In the genomic region with DNA sequence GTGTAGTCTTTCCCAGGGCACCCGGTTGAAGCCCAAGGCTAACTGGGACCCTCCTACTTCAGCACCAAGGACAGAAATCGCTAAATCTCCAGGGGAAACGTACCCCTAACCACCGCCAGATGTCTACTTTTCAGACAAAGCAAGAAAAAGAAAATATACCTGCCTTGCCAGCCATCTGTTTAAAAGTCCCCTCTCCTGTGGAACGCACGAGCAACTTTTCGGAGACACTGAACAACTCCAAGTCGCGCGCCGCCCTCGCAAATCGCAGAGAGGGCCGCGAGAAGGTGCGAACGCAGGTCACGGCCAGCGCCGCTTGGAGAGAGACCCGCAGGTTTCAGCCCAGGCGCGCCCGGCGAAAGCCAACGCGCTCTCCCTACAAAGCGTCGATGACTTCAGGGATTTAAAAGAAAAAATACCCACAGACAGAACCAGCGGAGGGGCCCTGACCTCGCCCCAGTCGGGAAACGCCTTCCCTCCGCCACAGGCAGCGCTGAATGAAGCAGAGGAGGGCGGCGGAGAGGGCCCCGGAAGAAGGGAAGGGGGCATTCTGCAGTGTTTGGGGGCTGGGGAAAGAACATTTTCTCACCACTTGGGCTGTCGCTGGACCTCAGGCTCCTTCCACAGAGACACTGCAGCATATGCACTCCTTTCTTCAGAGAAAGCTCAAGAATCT, we compare ENCODE assay signal across 10 cellular contexts.
DNase-seq lines count a peak whose midpoint lies in the region; ATAC-seq and TF ChIP-seq lines count a peak whose summit lies in the region.
"Had no signal": no experiment of that assay in that cellular context is flagged by ENCODE, and none has a peak within 500 bp of the region (broad histone marks: within the 10 kb centered on the region; RNA-seq: fewer than 3 reads in every experiment).

No MANE protein-coding gene starts in this region.

- H3K27ac ChIP-seq in transverse colon = no peak overlapping the region

- H3K36me3 Mint-ChIP-seq in activated CD4-positive, alpha-beta T cell treated with anti-CD3 and anti-CD28 coated beads, Interleukin-2, amount 10 ng/mL, durations not matched to agents 24 days and 14 days (ENCODE audit: low read depth) = no peaks in the 10 kb centered on the region

- intact Hi-C loops in activated CD4-positive, alpha-beta T cell treated with anti-CD3 and anti-CD28 coated beads, Interleukin-2, amount 10 ng/mL, durations not matched to agents 24 days and 14 days (cut with micrococcal nuclease) = loop anchor here (5.0 kb wide), 1 partner anchor 107 kb away; no protein-coding TSS in a partner anchor
- intact Hi-C loops in transverse colon (cut with DNase I; ENCODE audit: low total_unique reads) = no loop called here
- intact Hi-C loops in lower leg skin (cut with DNase I; ENCODE audit: low total_unique reads) = no loop called here

- peak; percentile 55 for DNase-seq in activated CD4-positive, alpha-beta T cell treated with anti-CD3 and anti-CD28 coated beads, Interleukin-2, amount 10 ng/mL, durations not matched to agents 24 days and 14 days
- DNase-seq in activated CD4-positive, alpha-beta T cell treated with anti-CD3 and anti-CD28 coated beads, Interleukin-2, amount 50 U/mL, for 4 hours = no peak
- DNase-seq in amniotic epithelial cell (ENCODE audit: low read depth) (peak; percentile 12), kidney epithelial cell (ENCODE audit: low read depth) (peak; percentile 7), transverse colon (no peak), lower leg skin (ENCODE audit: low spot score in 2 of 2) (no peak)
- DNase-seq: DND-41 had no signal

- TF ChIP-seq EP300 in transverse colon (IDR thresholded peaks at IDR 0.05; ENCODE audit: low read depth) = no peak

- TF ChIP-seq CTCF in kidney epithelial cell (IDR thresholded peaks at IDR 0.05; ENCODE audit: insufficient read depth, low read length, poor library complexity, severe bottlenecking) = peak; percentile 34
- TF ChIP-seq CTCF in transverse colon (IDR thresholded peaks at IDR 0.05) = no peak
- no peak for TF ChIP-seq CTCF in lower leg skin (IDR thresholded peaks at IDR 0.05)

- peaks cover 0 to 17% (median 15%) of the 10 kb centered on the region in 4 donors for H3K4me1 ChIP-seq in transverse colon

- ATAC-seq in GM19395 (IDR thresholded peaks at IDR 0.05; ENCODE audit: unreplicated experiment) = no peak
- no peak for ATAC-seq in GM18520 (IDR thresholded peaks at IDR 0.05; ENCODE audit: unreplicated experiment)

- H3K27me3 Mint-ChIP-seq in activated CD4-positive, alpha-beta T cell treated with anti-CD3 and anti-CD28 coated beads, Interleukin-2, amount 10 ng/mL, durations not matched to agents 24 days and 14 days = peaks cover 42% of the 10 kb centered on the region

- in situ Hi-C loops in transverse colon (cut with MboI; ENCODE audit: low pct_ligation_motif_present in 1 of 4, low pct_unique_long_range_greater_than_20kb in 1 of 4, low sequenced_read_pairs in 3 of 4) = no loop called here

- TF ChIP-seq POLR2A in transverse colon (IDR thresholded peaks at IDR 0.05) = no peak
- TF ChIP-seq POLR2A in lower leg skin (IDR thresholded peaks at IDR 0.05) = no peak

- H3K27ac Mint-ChIP-seq in activated CD4-positive, alpha-beta T cell treated with anti-CD3 and anti-CD28 coated beads, Interleukin-2, amount 10 ng/mL, durations not matched to agents 24 days and 14 days = no peak overlapping the region
- H3K27ac Mint-ChIP-seq: T-helper 1 cell treated with Interleukin-12 subunit alpha and Interleukin-12 subunit beta and Interleukin-4 antibody, amounts not matched to agents 30 μg/mL and 1 μg/mL, for 36 hours had no signal

- 3 to 10% methylated on average over 8 to 39 of the region's 39 CpGs for WGBS in transverse colon (ENCODE audit: low coverage in 1 of 2), 2 donors
- 4 to 7% methylated on average over 39 of the region's 39 CpGs for WGBS in lower leg skin, 2 donors

- H3K36me3 ChIP-seq in kidney epithelial cell (ENCODE audit: control insufficient read depth, insufficient read depth, low read length) (no peaks in the 10 kb centered on the region), transverse colon (no peaks in the 10 kb centered on the region)

- no peak overlapping the region for H3K4me3 Mint-ChIP-seq in activated CD4-positive, alpha-beta T cell treated with anti-CD3 and anti-CD28 coated beads, Interleukin-2, amount 10 ng/mL, durations not matched to agents 24 days and 14 days
- H3K4me3 Mint-ChIP-seq: T-helper 1 cell treated with Interleukin-12 subunit alpha and Interleukin-12 subunit beta and Interleukin-4 antibody, amounts not matched to agents 30 μg/mL and 1 μg/mL, for 36 hours had no signal

- H3K4me1 Mint-ChIP-seq in activated CD4-positive, alpha-beta T cell treated with anti-CD3 and anti-CD28 coated beads, Interleukin-2, amount 10 ng/mL, durations not matched to agents 24 days and 14 days = peaks cover 2% of the 10 kb centered on the region

- H3K4me3 ChIP-seq in kidney epithelial cell (ENCODE audit: low read depth, low read length) (peak overlapping the region; percentile 47), transverse colon (peak overlapping the region in 3 of 4 donors; percentile 26 to 43 (median 35)), lower leg skin (ENCODE audit: low read depth, poor library complexity, severe bottlenecking) (no peak overlapping the region)

- peaks cover 30% of the 10 kb centered on the region for H3K27me3 ChIP-seq in kidney epithelial cell (ENCODE audit: control insufficient read depth, insufficient read depth, low read length)
- peaks cover 49% of the 10 kb centered on the region for H3K27me3 ChIP-seq in transverse colon

- no peaks in the 10 kb centered on the region for H3K9me3 ChIP-seq in transverse colon

- H3K9me3 Mint-ChIP-seq in activated CD4-positive, alpha-beta T cell treated with anti-CD3 and anti-CD28 coated beads, Interleukin-2, amount 10 ng/mL, durations not matched to agents 24 days and 14 days = peaks cover 5% of the 10 kb centered on the region
- H3K9me3 Mint-ChIP-seq: T-helper 1 cell treated with Interleukin-12 subunit alpha and Interleukin-12 subunit beta and Interleukin-4 antibody, amounts not matched to agents 30 μg/mL and 1 μg/mL, for 36 hours had no signal

Comparison
In these comparisons a context has a peak if more than half of its experiments do, and no peak if none do; other contexts are left out.
1. DNase-seq: peak in activated CD4-positive, alpha-beta T cell treated with anti-CD3 and anti-CD28 coated beads, Interleukin-2, amount 10 ng/mL, durations not matched to agents 24 days and 14 days (single experiment), amniotic epithelial cell (single experiment) and kidney epithelial cell (single experiment); none in activated CD4-positive, alpha-beta T cell treated with anti-CD3 and anti-CD28 coated beads, Interleukin-2, amount 50 U/mL, for 4 hours (0 of 2), transverse colon (single experiment) and lower leg skin (0 of 2).